In the genomic region with DNA sequence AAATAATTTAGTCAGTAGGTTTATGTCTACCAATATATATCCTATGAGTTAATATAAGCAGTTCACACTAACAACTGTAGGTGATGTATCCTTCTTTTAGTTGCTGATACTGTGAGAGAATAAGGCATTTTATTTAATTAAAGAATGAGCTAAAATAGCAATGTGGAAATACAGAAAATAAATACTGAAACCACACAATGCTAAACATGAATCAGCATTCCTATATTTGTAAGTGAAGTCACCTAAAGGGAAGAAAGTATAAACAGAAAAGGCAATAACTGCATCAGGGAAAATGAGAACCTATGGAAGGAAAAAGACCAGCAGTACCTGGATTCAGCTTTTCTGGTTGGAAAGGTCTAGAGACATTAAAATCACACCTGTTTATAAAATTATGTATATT, we compare ENCODE assay signal across 23 cellular contexts.
"Had no signal": no experiment of that assay in that cellular context is flagged by ENCODE, and none has a peak within 500 bp of the region (broad histone marks: within the 10 kb centered on the region; RNA-seq: fewer than 3 reads in every experiment).

No MANE protein-coding gene starts in this region.

- H3K9me3 ChIP-seq: colonic mucosa, esophagus squamous epithelium, heart left ventricle, left lung, pancreas, right lobe of liver, stomach, thyroid gland, vagina had no signal

- H2AFZ ChIP-seq: hepatocyte had no signal

- H3K4me1 ChIP-seq: esophagus squamous epithelium, thyroid gland, vagina had no signal

- H3K79me2 ChIP-seq: hepatocyte had no signal

- H3K36me3 ChIP-seq: colonic mucosa, esophagus squamous epithelium, heart left ventricle, left lung, pancreas, right lobe of liver, stomach, thyroid gland, vagina had no signal

- H3K4me3 ChIP-seq: colonic mucosa, esophagus squamous epithelium, heart left ventricle, hepatocyte, left lung, pancreas, right lobe of liver, stomach, thyroid gland, vagina had no signal

- H3K27me3 ChIP-seq: colonic mucosa, esophagus squamous epithelium, heart left ventricle, hepatocyte, left lung, pancreas, right lobe of liver, stomach, thyroid gland, vagina had no signal

- H3K27ac ChIP-seq: colonic mucosa, esophagus squamous epithelium, heart left ventricle, hepatocyte, left lung, pancreas, right lobe of liver, stomach, thyroid gland, vagina had no signal

- H3K4me2 ChIP-seq: hepatocyte had no signal

- DNase-seq: cerebellar nuclear complex; colonic mucosa; effector CD8-positive, alpha-beta T cell; esophagus squamous epithelium; heart left ventricle; left cardiac atrium; left lung; natural killer cell; occipital lobe; pancreas; right lobe of liver; small intestine; stimulated activated CD4-positive, alpha-beta T cell treated with anti-CD3 and anti-CD28 coated beads, Interleukin-15, amount 100 ng/mL, for 24 hours; stimulated activated CD4-positive, alpha-beta T cell treated with anti-CD3 and anti-CD28 coated beads, Interleukin-4, amount 100 ng/mL, for 24 hours; stimulated activated naive CD4-positive, alpha-beta T cell treated with Interleukin-2 at 50 U/mL for 16 hours; stomach; thyroid gland; trophoblast cell had no signal

- FAIRE-seq: endothelial cell of umbilical vein, frontal cortex, islet of Langerhans, pancreas, small intestine had no signal
